ENCODE assay signal across 9 cellular contexts in the genomic region with DNA sequence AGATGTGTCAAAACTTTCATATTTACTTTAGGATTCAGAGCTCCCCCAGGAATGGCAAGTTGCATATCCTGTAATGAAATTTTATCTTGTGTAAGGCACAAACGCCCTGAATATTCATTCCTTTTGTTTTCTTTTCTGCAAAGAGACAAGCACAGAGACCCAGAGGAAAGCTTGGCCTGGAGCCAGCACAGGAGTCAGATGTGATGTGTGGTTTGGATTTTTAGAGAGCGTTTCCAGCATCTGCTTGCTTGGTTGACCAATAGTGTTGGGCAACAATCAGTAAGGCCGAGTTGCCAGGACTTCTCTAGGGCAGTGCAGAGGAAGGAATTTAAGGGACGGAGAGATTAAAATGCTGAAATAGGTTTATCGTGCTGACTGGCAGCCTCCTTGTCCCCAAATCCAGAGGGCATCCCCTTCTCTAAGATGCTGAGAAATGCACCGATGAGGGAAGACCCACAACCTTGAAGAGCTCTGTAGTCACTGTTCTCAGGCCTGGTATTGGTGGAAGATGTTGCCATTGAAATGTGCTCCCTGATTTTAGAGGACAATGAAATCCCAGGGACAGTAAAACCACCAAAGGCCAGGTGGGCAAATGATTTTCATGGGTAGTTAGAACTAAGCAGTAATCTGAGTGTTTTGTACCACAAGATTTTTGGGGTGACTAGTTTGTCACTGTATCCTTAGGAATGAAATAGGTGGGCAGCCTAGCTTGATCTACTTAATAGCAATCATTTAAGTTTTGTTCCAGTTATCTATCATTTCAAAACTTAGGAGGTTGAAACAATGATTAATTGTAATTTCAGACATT. TPM values are rescaled to one million over a fixed set of nuclear protein-coding genes. Genes with fewer than 3 reads are reported as not detected.
DNase-seq lines count a peak whose midpoint lies in the region; TF ChIP-seq lines count a peak whose summit lies in the region.
"Had no signal": no experiment of that assay in that cellular context is flagged by ENCODE, and none has a peak within 500 bp of the region (broad histone marks: within the 10 kb centered on the region; RNA-seq: fewer than 3 reads in every experiment).

No MANE protein-coding gene starts in this region.

- DNase-seq in NCI-H2227 (lab: John Stamatoyannopoulos, UW; ENCODE audit: unreplicated experiment): peak; percentile 10
- no peak for DNase-seq in NCI-H2227 treated with DMSO at 0.1 percent for 48 hours (lab: John Stamatoyannopoulos, UW)
- DNase-seq in SK-MEL-5 (ENCODE audit: low read depth, low spot score): peak; percentile 8
- peak; percentile 95 for DNase-seq in right atrium auricular region (ENCODE audit: low spot score)
- peak; percentile 83 to 91 for DNase-seq in tibial artery
- no peak for DNase-seq in stimulated activated CD8-positive, alpha-beta memory T cell treated with anti-CD3 and anti-CD28 coated beads, Interleukin-4, amount 100 ng/mL, for 48 hours
- no peak for DNase-seq in ACHN
- no peak for DNase-seq in CD8-positive, alpha-beta memory T cell

- H3K36me3 ChIP-seq in right atrium auricular region (no peaks in the 10 kb centered on the region), tibial artery (no peaks in the 10 kb centered on the region)
- H3K36me3 ChIP-seq in CD8-positive, alpha-beta memory T cell (ENCODE audit: insufficient read depth, low read length): no peaks in the 10 kb centered on the region
- H3K36me3 ChIP-seq: neutrophil had no signal

- peaks cover 7 to 10% (median 9%) of the 10 kb centered on the region in 3 donors for H3K4me1 Mint-ChIP-seq in CD8-positive, alpha-beta memory T cell

- H3K9me3 Mint-ChIP-seq in CD8-positive, alpha-beta memory T cell: peaks cover 0 to 4% (median 4%) of the 10 kb centered on the region in 5 donors

- peaks cover 0 to 3% (median 2%) of the 10 kb centered on the region in 3 donors for H3K36me3 Mint-ChIP-seq in CD8-positive, alpha-beta memory T cell

- H3K27me3 Mint-ChIP-seq in CD8-positive, alpha-beta memory T cell: peaks cover 0 to 5% of the 10 kb centered on the region in 2 donors

- POLR2A ChIA-PET in CD8-positive, alpha-beta memory T cell (lab: Charles Lee): no interaction called here

- TF ChIP-seq CTCF in right atrium auricular region (IDR thresholded peaks at IDR 0.05): no peak
- TF ChIP-seq CTCF in tibial artery (IDR thresholded peaks at IDR 0.05): no peak

- no peaks in the 10 kb centered on the region for H3K9me3 ChIP-seq in right atrium auricular region
- peaks cover 0 to 4% (median 0%) of the 10 kb centered on the region in 3 donors for H3K9me3 ChIP-seq in tibial artery
- no peaks in the 10 kb centered on the region for H3K9me3 ChIP-seq in CD8-positive, alpha-beta memory T cell (ENCODE audit: low read length)
- H3K9me3 ChIP-seq: neutrophil had no signal

- in situ Hi-C loops in SK-MEL-5 (cut with HindIII; ENCODE audit: low pct_unique_long_range_greater_than_20kb, low sequenced_read_pairs) (no loop called here), ACHN (cut with HindIII; ENCODE audit: low pct_ligation_motif_present, low pct_unique_long_range_greater_than_20kb, low sequenced_read_pairs) (no loop called here)

- CTCF ChIA-PET in CD8-positive, alpha-beta memory T cell (lab: Charles Lee): no interaction called here

- intact Hi-C loops in tibial artery (cut with DNase I; ENCODE audit: low total_unique reads): no loop called here

- H3K4me3 ChIP-seq in right atrium auricular region (no peak overlapping the region), tibial artery (no peak overlapping the region)
- no peak overlapping the region for H3K4me3 ChIP-seq in CD8-positive, alpha-beta memory T cell (ENCODE audit: low read length)

- no peak overlapping the region for H3K4me3 Mint-ChIP-seq in CD8-positive, alpha-beta memory T cell

- no peaks in the 10 kb centered on the region for H3K4me1 ChIP-seq in right atrium auricular region
- H3K4me1 ChIP-seq in tibial artery: peaks cover 0 to 4% (median 0%) of the 10 kb centered on the region in 4 donors
- peaks cover 9% of the 10 kb centered on the region for H3K4me1 ChIP-seq in CD8-positive, alpha-beta memory T cell (ENCODE audit: insufficient read depth, low read length)

- H3K27ac ChIP-seq in right atrium auricular region (no peak overlapping the region), tibial artery (no peak overlapping the region)
- H3K27ac ChIP-seq in CD8-positive, alpha-beta memory T cell (ENCODE audit: low read depth, low read length): no peak overlapping the region
- H3K27ac ChIP-seq: neutrophil had no signal

- H3K27ac Mint-ChIP-seq in CD8-positive, alpha-beta memory T cell: no peak overlapping the region

- H3K27me3 ChIP-seq in right atrium auricular region: no peaks in the 10 kb centered on the region
- H3K27me3 ChIP-seq in tibial artery: no peaks in the 10 kb centered on the region
- no peaks in the 10 kb centered on the region for H3K27me3 ChIP-seq in CD8-positive, alpha-beta memory T cell (ENCODE audit: insufficient read depth, low read length, poor library complexity, severe bottlenecking)
- H3K27me3 ChIP-seq: neutrophil had no signal

RNA-seq across cellular contexts. Expression of gene RHOU, which starts 37.9 kb away (rescaled TPM):
- 0.79 and 0.80 TPM in 2 replicates for total RNA-seq in SK-MEL-5 (2014; rRNA removed; shearing (Covaris generic))
- 0.46 and 0.87 TPM in 2 replicates for polyA plus RNA-seq in SK-MEL-5 (2015; cell fraction: cytosol; rRNA removed)
- polyA plus RNA-seq in SK-MEL-5 (2015; cell fraction: nucleus; rRNA removed): 0.52 and 0.69 TPM in 2 replicates
- total RNA-seq in right atrium auricular region: 10 to 100 TPM in 1 of 2 donors, 1 to 10 TPM in 1; 6.0 to 12.2 TPM
- under 1 TPM; 0.64 to 0.88 TPM for total RNA-seq in CD8-positive, alpha-beta memory T cell
- polyA plus RNA-seq in CD8-positive, alpha-beta memory T cell: 2.3 TPM

Comparison
In these comparisons a context has a peak if more than half of its experiments do, and no peak if none do; other contexts are left out.
1. DNase-seq: peak in NCI-H2227 (single experiment), SK-MEL-5 (single experiment), right atrium auricular region (single experiment) and tibial artery (2 of 2); none in NCI-H2227 treated with DMSO at 0.1 percent for 48 hours (single experiment), stimulated activated CD8-positive, alpha-beta memory T cell treated with anti-CD3 and anti-CD28 coated beads, Interleukin-4, amount 100 ng/mL, for 48 hours (single experiment), ACHN (single experiment) and CD8-positive, alpha-beta memory T cell (0 of 5).